ENCODE assay signal across 8 cellular contexts in the genomic region with DNA sequence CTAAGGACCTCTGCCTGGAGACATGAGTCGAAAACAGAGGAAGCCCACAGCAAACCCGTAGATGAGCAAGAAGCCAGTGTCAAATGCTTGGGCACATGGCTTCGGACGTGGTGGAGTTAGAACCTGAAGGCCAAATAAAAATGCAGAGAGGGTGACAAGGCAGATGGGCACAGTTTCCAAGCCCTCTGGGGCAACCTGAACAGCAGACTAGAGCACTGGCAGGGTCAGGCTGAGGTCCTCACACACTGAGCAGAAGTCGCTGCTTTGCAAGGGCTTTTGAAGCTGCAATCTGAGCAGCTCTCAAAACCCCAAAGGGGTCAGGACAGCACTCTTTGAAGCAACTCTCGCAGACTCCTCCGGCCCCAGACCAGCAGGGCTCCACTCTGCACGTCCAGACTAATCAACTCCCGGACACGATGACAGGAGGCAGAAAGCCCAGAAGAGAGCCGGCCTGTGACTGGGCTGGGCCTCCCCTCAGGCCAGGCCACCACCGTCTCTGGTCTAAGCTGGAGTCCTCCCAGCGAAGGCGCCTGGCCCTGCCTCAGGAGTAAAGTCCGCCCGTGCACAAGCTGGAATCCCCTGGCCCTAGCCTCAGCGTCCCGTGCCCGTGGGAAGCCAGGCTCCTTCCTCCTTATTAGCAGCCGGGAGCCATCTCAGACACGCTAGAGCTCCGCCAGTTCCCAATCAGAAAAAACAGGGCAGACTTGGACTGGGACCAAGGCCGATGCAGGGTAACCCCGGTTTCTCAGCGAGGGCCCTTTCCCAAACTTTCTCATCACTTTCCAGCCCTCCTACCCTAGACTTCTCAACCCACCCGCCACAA. TPM values are rescaled to one million over a fixed set of nuclear protein-coding genes. Genes with fewer than 3 reads are reported as not detected.
DNase-seq lines count a peak whose midpoint lies in the region; ATAC-seq and TF ChIP-seq lines count a peak whose summit lies in the region.

No MANE protein-coding gene starts in this region.

- H3K27ac Mint-ChIP-seq in activated CD8-positive, alpha-beta memory T cell treated with anti-CD3 and anti-CD28 coated beads, Interleukin-2, amount 10 ng/mL, durations not matched to agents 7 days and 5 days, result peak overlapping the region; percentile 90
- H3K27ac Mint-ChIP-seq in chondrocyte (ENCODE audit: unreplicated experiment), result peak overlapping the region; percentile 93

- H3K4me1 Mint-ChIP-seq in activated CD8-positive, alpha-beta memory T cell treated with anti-CD3 and anti-CD28 coated beads, Interleukin-2, amount 10 ng/mL, durations not matched to agents 7 days and 5 days, result peaks cover 31% of the 10 kb centered on the region
- peaks cover 31% of the 10 kb centered on the region for H3K4me1 Mint-ChIP-seq in chondrocyte (ENCODE audit: low read depth)

- peaks cover 13% of the 10 kb centered on the region for H3K36me3 Mint-ChIP-seq in activated CD8-positive, alpha-beta memory T cell treated with anti-CD3 and anti-CD28 coated beads, Interleukin-2, amount 10 ng/mL, durations not matched to agents 7 days and 5 days
- no peaks in the 10 kb centered on the region for H3K36me3 Mint-ChIP-seq in chondrocyte (ENCODE audit: low read depth)

- peak; percentile 6 for TF ChIP-seq CTCF in chondrocyte (IDR thresholded peaks at IDR 0.05)

- H3K9me3 Mint-ChIP-seq in activated CD8-positive, alpha-beta memory T cell treated with anti-CD3 and anti-CD28 coated beads, Interleukin-2, amount 10 ng/mL, durations not matched to agents 7 days and 5 days (ENCODE audit: low read depth), result no peaks in the 10 kb centered on the region
- H3K9me3 Mint-ChIP-seq in chondrocyte (ENCODE audit: low read depth), result no peaks in the 10 kb centered on the region

- peak overlapping the region; percentile 95 for H3K4me3 Mint-ChIP-seq in activated CD8-positive, alpha-beta memory T cell treated with anti-CD3 and anti-CD28 coated beads, Interleukin-2, amount 10 ng/mL, durations not matched to agents 7 days and 5 days
- peak overlapping the region; percentile 93 for H3K4me3 Mint-ChIP-seq in chondrocyte (ENCODE audit: unreplicated experiment)

- ATAC-seq in activated CD8-positive, alpha-beta memory T cell treated with anti-CD3 and anti-CD28 coated beads, Interleukin-2, amount 10 ng/mL, durations not matched to agents 7 days and 5 days, result no peak
- ATAC-seq in stimulated activated naive CD8-positive, alpha-beta T cell treated with anti-CD3 and anti-CD28 coated beads, Interleukin-15, Interleukin-2, amounts not matched to agents 100 U/mL and 50 U/mL, for 24 hours, result no peak
- ATAC-seq in HG03095 (IDR thresholded peaks at IDR 0.05; ENCODE audit: unreplicated experiment), result no peak

- H3K27me3 Mint-ChIP-seq in activated CD8-positive, alpha-beta memory T cell treated with anti-CD3 and anti-CD28 coated beads, Interleukin-2, amount 10 ng/mL, durations not matched to agents 7 days and 5 days, result no peaks in the 10 kb centered on the region
- no peaks in the 10 kb centered on the region for H3K27me3 Mint-ChIP-seq in chondrocyte (ENCODE audit: low read depth)

- CTCF ChIA-PET in activated CD8-positive, alpha-beta memory T cell treated with anti-CD3 and anti-CD28 coated beads, Interleukin-2, amount 10 ng/mL, durations not matched to agents 7 days and 5 days (lab: Charles Lee), result interaction anchor here (0.8 to 4.5 kb wide), 5 partner anchors 10 to 416 kb away, joined by 3 to 28 read pairs (median 4); a partner anchor contains a TSS

- DNase-seq in activated CD8-positive, alpha-beta memory T cell treated with anti-CD3 and anti-CD28 coated beads, Interleukin-2, amount 10 ng/mL, durations not matched to agents 7 days and 5 days, result no peak
- no peak for DNase-seq in activated CD8-positive, alpha-beta memory T cell treated with anti-CD3 and anti-CD28 coated beads, Interleukin-2, amount 50 U/mL, for 4 hours
- DNase-seq in chondrocyte (ENCODE audit: low spot score) (no peak), left kidney (ENCODE audit: low read depth, low spot score) (peak; percentile 73)
- peak; percentile 26 for DNase-seq in stimulated activated naive CD8-positive, alpha-beta T cell treated with anti-CD3 and anti-CD28 coated beads, Interleukin-15, Interleukin-2, amounts not matched to agents 100 U/mL and 50 U/mL, for 24 hours
- no peak for DNase-seq in stimulated activated CD4-positive, alpha-beta T cell treated with anti-CD3 and anti-CD28 coated beads, Interleukin-2, amount 100 ng/mL, for 48 hours

TF ChIP-seq in PFSK-1, 5 proteins besides CTCF, POLR2A, EP300 and RAD21:
- TF ChIP-seq TAF1 (IDR thresholded peaks at IDR 0.05; ENCODE audit: borderline replicate concordance, insufficient read depth, low read length), result 0 out of 2 replicates have a peak, but pooled peaks have one; percentile 24
- TF ChIP-seq SIN3A (IDR thresholded peaks at IDR 0.05; ENCODE audit: borderline replicate concordance, insufficient read depth, low read length), result 0 out of 2 replicates have a peak, but pooled peaks have one; percentile 13
- TF ChIP-seq FOXP2 (optimal IDR thresholded peaks at IDR 0.05; ENCODE audit: borderline replicate concordance, extremely low read depth, extremely low read length, insufficient read depth), result no peak

RNA-seq across cellular contexts. Expression of a gene that starts 0.9 kb away (rescaled TPM):
- total RNA-seq in activated CD8-positive, alpha-beta memory T cell treated with anti-CD3 and anti-CD28 coated beads, Interleukin-2, amount 10 ng/mL, durations not matched to agents 7 days and 5 days, result 100 to 1,000 TPM; 137 to 151 TPM
- 94.1 TPM for polyA plus RNA-seq in PFSK-1 (2012; ENCODE audit: insufficient read length, low read depth)
- total RNA-seq in chondrocyte, result 30.7 to 35.1 TPM (median 34.6 TPM) in 3 replicates

RNA-seq across cellular contexts. Expression of a gene that starts 14.1 kb away (rescaled TPM):
- 10 to 100 TPM; 58.9 to 71.7 TPM for total RNA-seq in activated CD8-positive, alpha-beta memory T cell treated with anti-CD3 and anti-CD28 coated beads, Interleukin-2, amount 10 ng/mL, durations not matched to agents 7 days and 5 days
- polyA plus RNA-seq in PFSK-1 (2012; ENCODE audit: insufficient read length, low read depth), result 64.5 TPM
- 26.5 to 41.4 TPM (median 27.9 TPM) in 3 replicates for total RNA-seq in chondrocyte

RNA-seq across cellular contexts. Expression of a gene that starts 14.3 kb away (rescaled TPM):
- 100 to 1,000 TPM; 157 to 195 TPM for total RNA-seq in activated CD8-positive, alpha-beta memory T cell treated with anti-CD3 and anti-CD28 coated beads, Interleukin-2, amount 10 ng/mL, durations not matched to agents 7 days and 5 days
- polyA plus RNA-seq in PFSK-1 (2012; ENCODE audit: insufficient read length, low read depth), result 293 TPM
- 92.3 to 112 TPM (median 94.9 TPM) in 3 replicates for total RNA-seq in chondrocyte

RNA-seq across cellular contexts. Expression of a gene that starts 31.9 kb away (rescaled TPM):
- not detected for total RNA-seq in activated CD8-positive, alpha-beta memory T cell treated with anti-CD3 and anti-CD28 coated beads, Interleukin-2, amount 10 ng/mL, durations not matched to agents 7 days and 5 days
- polyA plus RNA-seq in PFSK-1 (2012; ENCODE audit: insufficient read length, low read depth), result not detected
- 6.9 TPM in 1 of 3 replicates, not detected in the others for total RNA-seq in chondrocyte

RNA-seq across cellular contexts. Expression of a gene that starts 40.2 kb away (rescaled TPM):
- not detected for total RNA-seq in activated CD8-positive, alpha-beta memory T cell treated with anti-CD3 and anti-CD28 coated beads, Interleukin-2, amount 10 ng/mL, durations not matched to agents 7 days and 5 days
- not detected for polyA plus RNA-seq in PFSK-1 (2012; ENCODE audit: insufficient read length, low read depth)
- not detected in 3 replicates for total RNA-seq in chondrocyte

Comparison
In these comparisons a context has a peak if more than half of its experiments do, and no peak if none do; other contexts are left out.
1. DNase-seq: peak in left kidney (single experiment) and stimulated activated naive CD8-positive, alpha-beta T cell treated with anti-CD3 and anti-CD28 coated beads, Interleukin-15, Interleukin-2, amounts not matched to agents 100 U/mL and 50 U/mL, for 24 hours (single experiment); none in activated CD8-positive, alpha-beta memory T cell treated with anti-CD3 and anti-CD28 coated beads, Interleukin-2, amount 10 ng/mL, durations not matched to agents 7 days and 5 days (single experiment), activated CD8-positive, alpha-beta memory T cell treated with anti-CD3 and anti-CD28 coated beads, Interleukin-2, amount 50 U/mL, for 4 hours (single experiment), chondrocyte (single experiment) and stimulated activated CD4-positive, alpha-beta T cell treated with anti-CD3 and anti-CD28 coated beads, Interleukin-2, amount 100 ng/mL, for 48 hours (0 of 2).